8 cellular contexts compared by ENCODE assay signal in the genomic region with DNA sequence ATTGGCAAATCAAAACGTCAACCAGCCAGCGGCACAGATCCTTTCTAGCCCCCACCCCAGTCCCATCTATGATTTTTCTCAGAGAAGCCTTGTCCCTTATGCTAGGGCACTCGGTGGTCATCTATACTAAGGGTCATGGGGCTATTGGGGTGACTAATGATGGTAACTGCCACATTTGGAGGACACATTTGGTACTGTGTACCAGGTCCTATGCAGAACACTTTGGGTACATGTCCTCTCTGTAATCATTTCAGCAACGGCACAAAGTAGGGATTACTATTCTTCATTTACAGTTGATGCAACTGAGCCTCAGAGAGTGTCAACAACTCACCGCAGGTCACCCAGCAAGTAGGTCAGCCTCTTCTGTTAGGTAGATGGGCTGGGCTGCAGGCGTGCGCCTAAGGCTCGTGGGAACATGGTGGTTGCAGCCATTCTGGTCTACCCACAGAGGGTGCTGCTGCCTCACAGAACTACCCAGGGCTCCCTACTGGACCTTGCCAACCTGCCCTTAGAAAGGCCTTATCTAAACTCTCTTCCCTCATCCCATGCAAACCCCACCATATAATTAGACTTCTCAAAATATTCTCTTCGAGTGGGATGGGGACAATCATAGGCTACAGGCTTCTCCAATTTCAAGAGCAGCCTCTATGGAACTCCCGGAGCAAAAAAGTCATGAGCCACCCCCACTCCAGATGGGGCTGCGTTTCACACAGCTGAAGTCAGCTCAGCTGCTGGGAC. TPM values are rescaled to one million over a fixed set of nuclear protein-coding genes. Genes with fewer than 3 reads are reported as not detected.
DNase-seq lines count a peak whose midpoint lies in the region; ATAC-seq and TF ChIP-seq lines count a peak whose summit lies in the region.

No MANE protein-coding gene starts in this region.

- H3K9me3 Mint-ChIP-seq in CD4-positive, alpha-beta T cell: no peaks in the 10 kb centered on the region
- no peaks in the 10 kb centered on the region for H3K9me3 Mint-ChIP-seq in T-helper 2 cell treated with Interferon-gamma antibody and Interleukin-4, amounts not matched to agents 5 μg/mL and 100 μg/mL, for 36 hours

- DNase-seq in CD4-positive, alpha-beta T cell: peak in 3 of 10 experiments; percentile 6 to 22 (median 6)
- DNase-seq in GM19240 (ENCODE audit: insufficient read length, low spot score) (peak; percentile 30), NCI-H146 treated with DMSO at 0.1 percent for 48 hours (lab: John Stamatoyannopoulos, UW; ENCODE audit: unreplicated experiment) (peak; percentile 35), dorsolateral prefrontal cortex (peak; percentile 51 to 83 (median 78)), lung (ENCODE audit: low spot score) (peak; percentile 64), superior temporal gyrus (ENCODE audit: extremely low spot score) (peak; percentile 90)
- DNase-seq in T-helper 2 cell treated with Interferon-gamma antibody and Interleukin-4, amounts not matched to agents 5 μg/mL and 100 μg/mL, for 36 hours (ENCODE audit: low spot score): peak; percentile 25

- POLR2A ChIA-PET in CD4-positive, alpha-beta T cell (lab: Charles Lee): no interaction called here

- H3K27ac ChIP-seq in CD4-positive, alpha-beta T cell (ENCODE audit: low read depth, low read length): no peak overlapping the region
- H3K27ac ChIP-seq in dorsolateral prefrontal cortex (peak overlapping the region in 54 of 59 donors; percentile 10 to 86 (median 68)), lung (ENCODE audit: low read depth in 1 of 2, low read length in 1 of 2) (no peak overlapping the region)

- H3K4me3 Mint-ChIP-seq in CD4-positive, alpha-beta T cell: no peak overlapping the region
- no peak overlapping the region for H3K4me3 Mint-ChIP-seq in T-helper 2 cell treated with Interferon-gamma antibody and Interleukin-4, amounts not matched to agents 5 μg/mL and 100 μg/mL, for 36 hours

- 35 to 36% methylated on average over 11 of the region's 11 CpGs for WGBS in lung, 2 donors

- no peaks in the 10 kb centered on the region for H3K27me3 ChIP-seq in CD4-positive, alpha-beta T cell (ENCODE audit: control insufficient read depth, insufficient read depth, low read length)
- H3K27me3 ChIP-seq in dorsolateral prefrontal cortex (no peaks in the 10 kb centered on the region), lung (ENCODE audit: control insufficient read depth, insufficient read depth) (no peaks in the 10 kb centered on the region)

- H3K27ac Mint-ChIP-seq in CD4-positive, alpha-beta T cell: no peak overlapping the region
- H3K27ac Mint-ChIP-seq in T-helper 2 cell treated with Interferon-gamma antibody and Interleukin-4, amounts not matched to agents 5 μg/mL and 100 μg/mL, for 36 hours: no peak overlapping the region

- peak overlapping the region in 24 of 59 donors; percentile 1 to 50 (median 18) for H3K4me3 ChIP-seq in dorsolateral prefrontal cortex
- H3K4me3 ChIP-seq in lung: no peak overlapping the region

- no peaks in the 10 kb centered on the region for H3K36me3 ChIP-seq in lung (ENCODE audit: control insufficient read depth in 2 of 2, insufficient read depth in 2 of 2, low read length in 2 of 2)

- ATAC-seq in CD4-positive, alpha-beta T cell (ENCODE audit: poor library complexity): peak; percentile 68
- ATAC-seq in lung (ENCODE audit: insufficient read depth, low FRiP score) (peak; percentile 73), GM21526 (IDR thresholded peaks at IDR 0.05; ENCODE audit: low FRiP score, unreplicated experiment) (no peak)

- no peaks in the 10 kb centered on the region for H3K9me3 ChIP-seq in CD4-positive, alpha-beta T cell (ENCODE audit: control insufficient read depth, low read length)
- no peaks in the 10 kb centered on the region for H3K9me3 ChIP-seq in lung (ENCODE audit: control insufficient read depth in 2 of 2, insufficient read depth in 1 of 2, low read length in 1 of 2)

- peaks cover 10% of the 10 kb centered on the region for H3K27me3 Mint-ChIP-seq in CD4-positive, alpha-beta T cell
- peaks cover 13% of the 10 kb centered on the region for H3K27me3 Mint-ChIP-seq in T-helper 2 cell treated with Interferon-gamma antibody and Interleukin-4, amounts not matched to agents 5 μg/mL and 100 μg/mL, for 36 hours (ENCODE audit: low read depth)

- H3K4me1 ChIP-seq in lung (ENCODE audit: control insufficient read depth in 2 of 2, insufficient read depth in 2 of 2, low read length in 2 of 2): no peaks in the 10 kb centered on the region

- intact Hi-C loops in CD4-positive, alpha-beta T cell (cut with DNase I, micrococcal nuclease): loop anchor here in 1 of 2 experiments (5.0 to 10.0 kb wide), 5 partner anchors 178 to 1645 kb away; a partner anchor contains a TSS
- intact Hi-C loops in dorsolateral prefrontal cortex (cut with DNase I): loop anchor here (1.0 to 10.0 kb wide), 6 partner anchors 66 to 375 kb away; a partner anchor contains a TSS

- no peak for TF ChIP-seq CTCF in CD4-positive, alpha-beta T cell (IDR thresholded peaks at IDR 0.05)
- TF ChIP-seq CTCF in dorsolateral prefrontal cortex (IDR thresholded peaks at IDR 0.05 in 54 of 56, conservative IDR thresholded peaks at IDR 0.05 in 2 of 56; ENCODE audit: low read depth in 1 of 56, partially characterized antibody in 56 of 56): peak; percentile 39 to 96 (median 86)
- peak; percentile 63 for TF ChIP-seq CTCF in lung (IDR thresholded peaks at IDR 0.05; ENCODE audit: control extremely low read depth, extremely low read depth)

- H3K36me3 Mint-ChIP-seq in CD4-positive, alpha-beta T cell (ENCODE audit: low read depth): no peaks in the 10 kb centered on the region
- H3K36me3 Mint-ChIP-seq in T-helper 2 cell treated with Interferon-gamma antibody and Interleukin-4, amounts not matched to agents 5 μg/mL and 100 μg/mL, for 36 hours (ENCODE audit: low read depth): no peaks in the 10 kb centered on the region

- CTCF ChIA-PET in CD4-positive, alpha-beta T cell (lab: Charles Lee): no interaction called here

- no peaks in the 10 kb centered on the region for H3K4me1 Mint-ChIP-seq in CD4-positive, alpha-beta T cell (ENCODE audit: low read depth)
- H3K4me1 Mint-ChIP-seq in T-helper 2 cell treated with Interferon-gamma antibody and Interleukin-4, amounts not matched to agents 5 μg/mL and 100 μg/mL, for 36 hours (ENCODE audit: low read depth): peaks cover 7% of the 10 kb centered on the region

RNA-seq across cellular contexts. Expression of a gene that starts 5.7 kb away (rescaled TPM):
- total RNA-seq in CD4-positive, alpha-beta T cell: 10 to 100 TPM; 53.9 to 56.2 TPM
- total RNA-seq in dorsolateral prefrontal cortex (100 to 1,000 TPM in 9 of 120 experiments, 10 to 100 TPM in 111; 48.8 to 115 (median 83.6) TPM), lung (10 to 100 TPM; 59.1 to 93.2 TPM)
- polyA plus RNA-seq in lung: 100 to 1,000 TPM in 1 of 2 donors, 10 to 100 TPM in 1; 73.8 to 117 TPM

RNA-seq across cellular contexts. Expression of a gene that starts 47.8 kb away (rescaled TPM):
- 10 to 100 TPM; 27.0 to 30.6 TPM for total RNA-seq in CD4-positive, alpha-beta T cell
- 100 to 1,000 TPM; 104 to 254 (median 196) TPM for total RNA-seq in dorsolateral prefrontal cortex
- total RNA-seq in lung: 10 to 100 TPM; 20.2 to 50.6 TPM
- polyA plus RNA-seq in lung: 10 to 100 TPM; 24.7 to 41.9 TPM

RNA-seq across cellular contexts. Expression of a gene that starts 59.7 kb away (rescaled TPM):
- under 1 TPM; 0.25 to 0.30 TPM for total RNA-seq in CD4-positive, alpha-beta T cell
- total RNA-seq in dorsolateral prefrontal cortex (100 to 1,000 TPM in 75 of 120 experiments, 10 to 100 TPM in 45; 50.7 to 418 (median 112) TPM), lung (1 to 10 TPM; 2.1 to 4.6 TPM)
- polyA plus RNA-seq in lung: 10 to 100 TPM in 1 of 2 donors, 1 to 10 TPM in 1; 1.2 to 12.8 TPM

Comparison
In these comparisons a context has a peak if more than half of its experiments do, and no peak if none do; other contexts are left out.
1. H3K27ac ChIP-seq: peak in dorsolateral prefrontal cortex (54 of 59); none in CD4-positive, alpha-beta T cell (single experiment) and lung (0 of 2).
2. RNA of a gene that starts 59.7 kb away (total RNA-seq): 50.7 to 418 TPM in dorsolateral prefrontal cortex; 2.1 to 4.6 TPM in lung and 0.25 to 0.30 TPM in CD4-positive, alpha-beta T cell; every median in the first group is over 4 times any median in the second.